1 cellular context compared by ENCODE assay signal in the genomic region with DNA sequence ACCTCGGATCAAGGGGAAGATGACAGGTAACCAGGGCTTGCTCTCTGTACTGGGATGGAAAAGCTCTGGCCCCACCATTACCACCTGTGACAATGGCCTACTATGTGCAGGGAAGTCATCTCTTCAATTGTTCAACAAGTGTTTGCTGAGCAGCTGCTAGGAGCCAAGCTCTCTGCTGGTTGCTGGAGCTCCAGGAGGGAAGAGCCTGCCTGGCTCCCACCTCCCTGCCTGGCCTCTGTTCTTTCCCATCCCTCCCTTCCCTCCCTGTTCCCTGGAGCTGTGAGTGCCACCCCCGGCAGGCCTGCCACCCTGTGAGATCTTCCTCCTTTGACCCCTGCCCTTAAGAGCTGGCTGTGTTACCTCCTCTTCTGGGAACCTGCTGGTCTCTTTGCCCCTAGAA.
TF ChIP-seq lines count a peak whose summit lies in the region.

No MANE protein-coding gene starts in this region.

TF ChIP-seq in HCT116, 20 proteins besides CTCF, POLR2A, EP300 and RAD21:
- TF ChIP-seq JUND (IDR thresholded peaks at IDR 0.05) (no peak), ZNF274 (IDR thresholded peaks at IDR 0.05; ENCODE audit: low read depth, low read length) (no peak), FOSL1 (IDR thresholded peaks at IDR 0.05; ENCODE audit: low read depth) (no peak), SIN3A (IDR thresholded peaks at IDR 0.05; ENCODE audit: low read depth) (no peak), EGR1 (IDR thresholded peaks at IDR 0.05; ENCODE audit: low read depth) (no peak), CBX3 (IDR thresholded peaks at IDR 0.05; ENCODE audit: low read depth) (no peak), ELF1 (IDR thresholded peaks at IDR 0.05; ENCODE audit: borderline replicate concordance, low read depth) (no peak), SRF (IDR thresholded peaks at IDR 0.05; ENCODE audit: low read depth) (no peak)
- TF ChIP-seq, protein P1, sequence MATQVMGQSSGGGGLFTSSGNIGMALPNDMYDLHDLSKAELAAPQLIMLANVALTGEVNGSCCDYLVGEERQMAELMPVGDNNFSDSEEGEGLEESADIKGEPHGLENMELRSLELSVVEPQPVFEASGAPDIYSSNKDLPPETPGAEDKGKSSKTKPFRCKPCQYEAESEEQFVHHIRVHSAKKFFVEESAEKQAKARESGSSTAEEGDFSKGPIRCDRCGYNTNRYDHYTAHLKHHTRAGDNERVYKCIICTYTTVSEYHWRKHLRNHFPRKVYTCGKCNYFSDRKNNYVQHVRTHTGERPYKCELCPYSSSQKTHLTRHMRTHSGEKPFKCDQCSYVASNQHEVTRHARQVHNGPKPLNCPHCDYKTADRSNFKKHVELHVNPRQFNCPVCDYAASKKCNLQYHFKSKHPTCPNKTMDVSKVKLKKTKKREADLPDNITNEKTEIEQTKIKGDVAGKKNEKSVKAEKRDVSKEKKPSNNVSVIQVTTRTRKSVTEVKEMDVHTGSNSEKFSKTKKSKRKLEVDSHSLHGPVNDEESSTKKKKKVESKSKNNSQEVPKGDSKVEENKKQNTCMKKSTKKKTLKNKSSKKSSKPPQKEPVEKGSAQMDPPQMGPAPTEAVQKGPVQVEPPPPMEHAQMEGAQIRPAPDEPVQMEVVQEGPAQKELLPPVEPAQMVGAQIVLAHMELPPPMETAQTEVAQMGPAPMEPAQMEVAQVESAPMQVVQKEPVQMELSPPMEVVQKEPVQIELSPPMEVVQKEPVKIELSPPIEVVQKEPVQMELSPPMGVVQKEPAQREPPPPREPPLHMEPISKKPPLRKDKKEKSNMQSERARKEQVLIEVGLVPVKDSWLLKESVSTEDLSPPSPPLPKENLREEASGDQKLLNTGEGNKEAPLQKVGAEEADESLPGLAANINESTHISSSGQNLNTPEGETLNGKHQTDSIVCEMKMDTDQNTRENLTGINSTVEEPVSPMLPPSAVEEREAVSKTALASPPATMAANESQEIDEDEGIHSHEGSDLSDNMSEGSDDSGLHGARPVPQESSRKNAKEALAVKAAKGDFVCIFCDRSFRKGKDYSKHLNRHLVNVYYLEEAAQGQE (IDR thresholded peaks at IDR 0.05; ENCODE audit: low read depth), result no peak
